Comparison of ENCODE assay signal across 15 cellular contexts in genomic region chr11:46026616-46027293, GRCh38.
DNase-seq lines count a peak whose midpoint lies in the region; ATAC-seq and TF ChIP-seq lines count a peak whose summit lies in the region.
"Had no signal": no experiment of that assay in that cellular context is flagged by ENCODE, and none has a peak within 500 bp of the region (broad histone marks: within the 10 kb centered on the region; RNA-seq: fewer than 3 reads in every experiment).

No MANE protein-coding gene starts in this region.

- H3K4me1 ChIP-seq in adipocyte (ENCODE audit: control insufficient read depth, insufficient read depth, low read length) (no peaks in the 10 kb centered on the region), parathyroid adenoma (peaks cover 15% of the 10 kb centered on the region)

- H2AFZ ChIP-seq in parathyroid adenoma: no peak overlapping the region

- TF ChIP-seq CTCF in parathyroid adenoma (IDR thresholded peaks at IDR 0.05): no peak

- H3K9me3 ChIP-seq in adipocyte (ENCODE audit: control insufficient read depth, low read length) (no peaks in the 10 kb centered on the region), parathyroid adenoma (ENCODE audit: control insufficient read depth, low read length) (no peaks in the 10 kb centered on the region)
- H3K9me3 ChIP-seq: esophagus squamous epithelium had no signal

- no peak overlapping the region for H3K9ac ChIP-seq in adipocyte (ENCODE audit: low read length)
- no peak overlapping the region for H3K9ac ChIP-seq in parathyroid adenoma

- H3K4me2 ChIP-seq in parathyroid adenoma (ENCODE audit: low read length): no peak overlapping the region

- DNase-seq in ELR (ENCODE audit: low read depth) (peak; percentile 55), adipocyte (ENCODE audit: low read depth) (peak; percentile 77), fibroblast of peridontal ligament (ENCODE audit: extremely low read depth) (peak; percentile 68), germinal center (ENCODE audit: low spot score) (no peak)
- DNase-seq: activated CD4-positive, alpha-beta T cell treated with anti-CD3 and anti-CD28 coated beads, Interleukin-2, amount 10 ng/mL, durations not matched to agents 7 days and 5 days; activated T-cell treated with anti-CD3 and anti-CD28 coated beads, Interleukin-2, amount 50 U/mL, for 4 hours; dermis blood vessel endothelial cell; esophagus squamous epithelium; NCI-H2171; stimulated activated naive CD8-positive, alpha-beta T cell treated with anti-CD3 and anti-CD28 coated beads, Interleukin-15, amount 100 ng/mL, for 72 hours had no signal

- no peaks in the 10 kb centered on the region for H3K36me3 ChIP-seq in adipocyte (ENCODE audit: control insufficient read depth, insufficient read depth, low read length, severe bottlenecking)
- H3K36me3 ChIP-seq in parathyroid adenoma (ENCODE audit: control insufficient read depth, insufficient read depth, low read length): no peaks in the 10 kb centered on the region
- H3K36me3 ChIP-seq: esophagus squamous epithelium had no signal

- ATAC-seq in GM19351 (IDR thresholded peaks at IDR 0.05; ENCODE audit: unreplicated experiment) (no peak), GM19467 (IDR thresholded peaks at IDR 0.05; ENCODE audit: unreplicated experiment) (no peak), GM18498 (IDR thresholded peaks at IDR 0.05; ENCODE audit: unreplicated experiment) (no peak)
- ATAC-seq: activated T-cell treated with anti-CD3 and anti-CD28 coated beads, Interleukin-2, amount 50 U/mL, for 4 hours; stimulated activated naive CD8-positive, alpha-beta T cell treated with anti-CD3 and anti-CD28 coated beads, Interleukin-15, amount 100 ng/mL, for 72 hours had no signal

- no peaks in the 10 kb centered on the region for H3K27me3 ChIP-seq in adipocyte (replicated peaks; ENCODE audit: control insufficient read depth, insufficient read depth, low read length)
- H3K27me3 ChIP-seq in parathyroid adenoma (ENCODE audit: control insufficient read depth, insufficient read depth, low read length): no peaks in the 10 kb centered on the region
- H3K27me3 ChIP-seq: esophagus squamous epithelium had no signal

- H3K4me3 ChIP-seq in adipocyte (ENCODE audit: low read length) (no peak overlapping the region), parathyroid adenoma (ENCODE audit: low read depth, low read length) (no peak overlapping the region)
- H3K4me3 ChIP-seq: esophagus squamous epithelium, skin epidermis had no signal

- H3K79me2 ChIP-seq in parathyroid adenoma: peaks cover 12% of the 10 kb centered on the region

- H3K27ac ChIP-seq in parathyroid adenoma: peak overlapping the region; percentile 8
- H3K27ac ChIP-seq: esophagus squamous epithelium, skin epidermis had no signal
